24 cellular contexts compared by ENCODE assay signal in the genomic region with DNA sequence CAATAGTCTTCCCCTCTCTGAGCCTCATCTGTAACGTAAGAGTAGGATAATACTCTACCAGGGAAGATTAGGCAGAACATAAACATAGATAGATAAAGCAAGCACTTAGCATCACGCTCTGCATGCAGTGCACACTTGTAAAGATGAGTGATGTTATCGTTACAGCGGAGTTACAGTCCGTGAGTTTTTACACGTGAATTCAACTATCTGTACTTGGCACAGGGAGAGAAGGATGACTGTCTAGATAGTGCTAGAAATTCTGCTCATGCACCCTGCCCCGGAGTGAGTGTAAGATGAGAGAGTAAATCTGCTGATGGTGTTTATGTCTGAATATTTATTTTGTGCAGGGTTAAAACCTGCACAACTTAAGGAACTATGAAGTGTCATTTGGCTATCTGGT. TPM values are rescaled to one million over a fixed set of nuclear protein-coding genes. Genes with fewer than 3 reads are reported as not detected.
DNase-seq lines count a peak whose midpoint lies in the region; ATAC-seq, FAIRE-seq and TF ChIP-seq lines count a peak whose summit lies in the region.
"Had no signal": no experiment of that assay in that cellular context is flagged by ENCODE, and none has a peak within 500 bp of the region (broad histone marks: within the 10 kb centered on the region; RNA-seq: fewer than 3 reads in every experiment).

No MANE protein-coding gene starts in this region.

- no peak for DNase-seq in A549 (ENCODE audit: low read depth in 1 of 2, low spot score in 1 of 2)
- DNase-seq in IMR-90: peak; percentile 16
- no peak for DNase-seq in K562 (ENCODE audit: extremely low read depth in 1 of 4, low spot score in 3 of 4)
- no peak for DNase-seq in endothelial cell (ENCODE audit: low spot score)
- DNase-seq in activated CD8-positive, alpha-beta T cell treated with anti-CD3 and anti-CD28 coated beads for 36 hours: no peak
- no peak for DNase-seq in psoas muscle
- DNase-seq: 8988T; AML-193; Caco-2; Calu3; CD4-positive, alpha-beta T cell; CD8-positive, alpha-beta T cell; DMS79 treated with DMSO at 0.1 percent for 48 hours had no signal

- H4K91ac ChIP-seq in IMR-90 (ENCODE audit: insufficient read depth, low read depth, low read length): no peak overlapping the region

- H3K4ac ChIP-seq in IMR-90 (ENCODE audit: low read depth, low read length): no peak overlapping the region

- H3K4me3 ChIP-seq in A549 (no peak overlapping the region), IMR-90 (ENCODE audit: insufficient read depth, low read depth, low read length) (no peak overlapping the region), K562 (no peak overlapping the region), psoas muscle (no peak overlapping the region)
- H3K4me3 ChIP-seq: BLaER1 treated with 17β-estradiol and CSF1 and Interleukin-3, amounts not matched to agents 10 nM and 100 nM; GM12878 had no signal

- H3K9ac ChIP-seq in IMR-90 (ENCODE audit: low read depth, low read length): no peak overlapping the region
- H3K9ac ChIP-seq in K562 (ENCODE audit: insufficient read depth in 1 of 2, low read depth in 2 of 2, low read length in 2 of 2): no peak overlapping the region
- H3K9ac ChIP-seq: BLaER1 treated with 17β-estradiol and CSF1 and Interleukin-3, amounts not matched to agents 10 nM and 100 nM had no signal

- BruUV-seq in IMR-90 (replicated peaks; lab: Mats Ljungman, UMichigan) (no TSS peak), K562 (replicated peaks; lab: Mats Ljungman, UMichigan) (no TSS peak)

- H3K9me1 ChIP-seq in IMR-90 (ENCODE audit: insufficient read depth, low read length) (no peaks in the 10 kb centered on the region), K562 (ENCODE audit: control insufficient read depth, insufficient read depth, low read length) (no peaks in the 10 kb centered on the region)

- H3K9me3 Mint-ChIP-seq in endothelial cell (ENCODE audit: unreplicated experiment): no peaks in the 10 kb centered on the region
- peaks cover 6% of the 10 kb centered on the region for H3K9me3 Mint-ChIP-seq in activated CD8-positive, alpha-beta T cell treated with anti-CD3 and anti-CD28 coated beads for 36 hours
- H3K9me3 Mint-ChIP-seq: CD4-positive, alpha-beta T cell had no signal

- H4K20me1 ChIP-seq in IMR-90 (ENCODE audit: insufficient read depth, low read length): no peaks in the 10 kb centered on the region
- H4K20me1 ChIP-seq in K562 (replicated peaks; ENCODE audit: control insufficient read depth, insufficient read depth, low read length): no peaks in the 10 kb centered on the region; the same call in 1 of the 2 replicates
- H4K20me1 ChIP-seq: BLaER1 treated with 17β-estradiol and CSF1 and Interleukin-3, amounts not matched to agents 10 nM and 100 nM had no signal

- intact Hi-C loops in IMR-90 (cut with micrococcal nuclease) (no loop called here), K562 (cut with micrococcal nuclease) (no loop called here), psoas muscle (cut with DNase I) (no loop called here)
- intact Hi-C loops in activated CD8-positive, alpha-beta T cell treated with anti-CD3 and anti-CD28 coated beads for 36 hours (cut with micrococcal nuclease): no loop called here

- H3K27me3 ChIP-seq in IMR-90 (ENCODE audit: control insufficient read depth, insufficient read depth, low read length): peaks cover 46% of the 10 kb centered on the region
- H3K27me3 ChIP-seq in K562 (ENCODE audit: control insufficient read depth in 2 of 2, insufficient read depth in 2 of 2, low read length in 2 of 2): peaks cover 13 to 24% of the 10 kb centered on the region in 2 experiments
- H3K27me3 ChIP-seq in psoas muscle (ENCODE audit: insufficient read depth in 3 of 3, low read length in 2 of 3): peaks cover 0 to 3% (median 2%) of the 10 kb centered on the region in 3 donors
- H3K27me3 ChIP-seq: BLaER1 treated with 17β-estradiol and CSF1 and Interleukin-3, amounts not matched to agents 10 nM and 100 nM had no signal

- H3K27ac ChIP-seq in A549 (no peak overlapping the region), IMR-90 (ENCODE audit: insufficient read depth, low read length) (no peak overlapping the region), K562 (ENCODE audit: extremely low read depth, low read depth, low read length) (no peak overlapping the region), psoas muscle (no peak overlapping the region)
- H3K27ac ChIP-seq: BLaER1 treated with 17β-estradiol and CSF1 and Interleukin-3, amounts not matched to agents 10 nM and 100 nM; C4-2B had no signal

- H3K4me3 Mint-ChIP-seq in endothelial cell (ENCODE audit: unreplicated experiment): peak overlapping the region; percentile 23
- no peak overlapping the region for H3K4me3 Mint-ChIP-seq in activated CD8-positive, alpha-beta T cell treated with anti-CD3 and anti-CD28 coated beads for 36 hours
- H3K4me3 Mint-ChIP-seq: B cell; CD4-positive, alpha-beta T cell; CD8-positive, alpha-beta T cell had no signal

- H2AK5ac ChIP-seq in IMR-90 (ENCODE audit: low read depth, low read length): no peak overlapping the region

- in situ Hi-C loops in IMR-90 (cut with MboI; ENCODE audit: low sequenced_read_pairs): no loop called here
- in situ Hi-C loops in K562 (cut with MboI): no loop called here

- peaks cover 3% of the 10 kb centered on the region for H3K27me3 Mint-ChIP-seq in endothelial cell (ENCODE audit: unreplicated experiment)
- no peaks in the 10 kb centered on the region for H3K27me3 Mint-ChIP-seq in activated CD8-positive, alpha-beta T cell treated with anti-CD3 and anti-CD28 coated beads for 36 hours
- H3K27me3 Mint-ChIP-seq: CD4-positive, alpha-beta T cell had no signal

- dilution Hi-C loops in IMR-90 (cut with HindIII; ENCODE audit: low sequenced_read_pairs, unreplicated experiment): no loop called here

- H3K4me2 ChIP-seq in A549: no peak overlapping the region
- H3K4me2 ChIP-seq in IMR-90 (ENCODE audit: low read depth, low read length): no peak overlapping the region
- H3K4me2 ChIP-seq in K562 (ENCODE audit: insufficient read depth, low read length): peak overlapping the region; percentile 10; the same call in 1 of the 2 replicates
- H3K4me2 ChIP-seq: BLaER1 treated with 17β-estradiol and CSF1 and Interleukin-3, amounts not matched to agents 10 nM and 100 nM had no signal

- no peak overlapping the region for H3K56ac ChIP-seq in IMR-90 (ENCODE audit: extremely low read depth, insufficient read depth, low read length)

- TF ChIP-seq EP300 in A549 (IDR thresholded peaks at IDR 0.05): no peak
- no peak for TF ChIP-seq EP300 in K562 (IDR thresholded peaks at IDR 0.05; ENCODE audit: low read length)

- H3K79me1 ChIP-seq in IMR-90 (ENCODE audit: low read depth in 1 of 2, low read length in 2 of 2): no peaks in the 10 kb centered on the region

- peaks cover 7% of the 10 kb centered on the region for H3K36me3 Mint-ChIP-seq in endothelial cell (ENCODE audit: low read depth, unreplicated experiment)
- no peaks in the 10 kb centered on the region for H3K36me3 Mint-ChIP-seq in activated CD8-positive, alpha-beta T cell treated with anti-CD3 and anti-CD28 coated beads for 36 hours (ENCODE audit: low read depth)
- H3K36me3 Mint-ChIP-seq: CD8-positive, alpha-beta T cell had no signal

- no peak overlapping the region for H3K23ac ChIP-seq in IMR-90 (ENCODE audit: low read depth, low read length)

- H2AFZ ChIP-seq in IMR-90 (replicated peaks; ENCODE audit: low read length, poor library complexity) (no peak overlapping the region), K562 (ENCODE audit: low read depth, low read length) (no peak overlapping the region)

- 50% methylated on average over 7 of the region's 7 CpGs for WGBS in A549 (ENCODE audit: missing lambda C conversion rate)
- no CpG with 5 or more reads among the region's 7 CpGs for whole genome bisulfite sequencing in IMR-90 (ENCODE audit: extremely low coverage in 2 of 2, insufficient read length in 1 of 2), 2 experiments
- WGBS in K562 (ENCODE audit: insufficient coverage, low coverage, missing lambda C conversion rate): 4% methylated on average over 7 of the region's 7 CpGs
- WGBS in psoas muscle, 3 donors: 63 to 74% (median 68%) methylated on average over 7 of the region's 7 CpGs

- H3K27ac Mint-ChIP-seq in endothelial cell (ENCODE audit: unreplicated experiment): no peak overlapping the region
- no peak overlapping the region for H3K27ac Mint-ChIP-seq in activated CD8-positive, alpha-beta T cell treated with anti-CD3 and anti-CD28 coated beads for 36 hours
- H3K27ac Mint-ChIP-seq: B cell; CD4-positive, alpha-beta T cell; CD8-positive, alpha-beta T cell had no signal

- H2BK120ac ChIP-seq in IMR-90 (ENCODE audit: low read depth, low read length): no peak overlapping the region

- FAIRE-seq in A549 (lab: Jason Lieb, UNC) (no peak), K562 (lab: Jason Lieb, UNC) (no peak)
- FAIRE-seq: A204.1, D721Med, G401.6, GM12878, GM12892, GM18507 had no signal

- no peak overlapping the region for H2BK20ac ChIP-seq in IMR-90 (ENCODE audit: low read depth, low read length)

- H3K9me3 ChIP-seq in A549 (peaks cover 18% of the 10 kb centered on the region), IMR-90 (ENCODE audit: control insufficient read depth, insufficient read depth, low read length) (peaks cover 2% of the 10 kb centered on the region; the same call in 1 of the 2 replicates), K562 (replicated peaks; ENCODE audit: control insufficient read depth, insufficient read depth, low read depth, low read length) (no peaks in the 10 kb centered on the region), psoas muscle (no peaks in the 10 kb centered on the region)

- no peaks in the 10 kb centered on the region for H3K36me3 ChIP-seq in IMR-90 (ENCODE audit: control insufficient read depth, insufficient read depth, low read length)
- no peaks in the 10 kb centered on the region for H3K36me3 ChIP-seq in K562 (ENCODE audit: control insufficient read depth, insufficient read depth, low read length)
- H3K36me3 ChIP-seq in psoas muscle (ENCODE audit: insufficient read depth in 1 of 2, low read depth in 1 of 2): no peaks in the 10 kb centered on the region
- H3K36me3 ChIP-seq: BLaER1 treated with 17β-estradiol and CSF1 and Interleukin-3, amounts not matched to agents 10 nM and 100 nM had no signal

- no peaks in the 10 kb centered on the region for H3K79me2 ChIP-seq in K562 (ENCODE audit: control insufficient read depth, insufficient read depth, low read length)

- no peak overlapping the region for H4K8ac ChIP-seq in IMR-90 (ENCODE audit: low read depth in 2 of 2, low read length in 2 of 2)

- no peak overlapping the region for H2BK5ac ChIP-seq in IMR-90 (ENCODE audit: low read depth, low read length, poor library complexity, severe bottlenecking)

- peak in 1 of 2 experiments; percentile 29; a peak in 3 of 6 replicates for ATAC-seq in A549
- peak; percentile 57 for ATAC-seq in IMR-90 (ENCODE audit: low read depth)
- ATAC-seq in K562: peak; percentile 59
- ATAC-seq in HG02981 (IDR thresholded peaks at IDR 0.05; ENCODE audit: unreplicated experiment): no peak
- ATAC-seq in activated CD8-positive, alpha-beta T cell treated with anti-CD3 and anti-CD28 coated beads for 36 hours: no peak
- no peak for ATAC-seq in activated CD4-positive, CD25-positive, alpha-beta regulatory T cell treated with anti-CD3 and anti-CD28 coated beads, Interleukin-2, amount 50 U/mL, for 24 hours
- ATAC-seq in psoas muscle: no peak
- ATAC-seq: CD8-positive, alpha-beta T cell; GM12878 had no signal

- H2BK15ac ChIP-seq in IMR-90 (ENCODE audit: low read depth, low read length): no peak overlapping the region

- POLR2A ChIA-PET in A549 (lab: Yijun Ruan, JAX) (no interaction called here), IMR-90 (lab: Charles Lee; ENCODE audit: unreplicated experiment) (no interaction called here), K562 (lab: Yijun Ruan, JAX) (interaction anchor here (0.8 kb wide), 2 partner anchors 8 to 149 kb away, joined by 3 to 4 read pairs; no protein-coding TSS in a partner anchor)
- POLR2A ChIA-PET in activated CD8-positive, alpha-beta T cell treated with anti-CD3 and anti-CD28 coated beads for 36 hours (lab: Charles Lee): no interaction called here

- H4K5ac ChIP-seq in IMR-90 (ENCODE audit: low read depth, low read length): no peak overlapping the region

- no peak for TF ChIP-seq RAD21 in A549 (conservative IDR thresholded peaks at IDR 0.05 in 1 of 2, IDR thresholded peaks at IDR 0.05 in 1 of 2)
- no peak for TF ChIP-seq RAD21 in IMR-90 (IDR thresholded peaks at IDR 0.05; ENCODE audit: low read length)
- TF ChIP-seq RAD21 in K562 (CRISPR knock-in tag; conservative IDR thresholded peaks at IDR 0.05 in 1 of 2, IDR thresholded peaks at IDR 0.05 in 1 of 2): no peak

- TF ChIP-seq CTCF in A549 (IDR thresholded peaks at IDR 0.05) (no peak), IMR-90 (conservative IDR thresholded peaks at IDR 0.05; ENCODE audit: low read depth, low read length) (no peak), K562 (IDR thresholded peaks at IDR 0.05 in 2 of 3, conservative IDR thresholded peaks at IDR 0.05 in 1 of 3; ENCODE audit: insufficient read depth in 2 of 3, low read depth in 1 of 3, low read length in 3 of 3) (no peak), endothelial cell (IDR thresholded peaks at IDR 0.05; ENCODE audit: unreplicated experiment) (no peak), psoas muscle (IDR thresholded peaks at IDR 0.05) (no peak)
- no peak for TF ChIP-seq CTCF in activated CD8-positive, alpha-beta T cell treated with anti-CD3 and anti-CD28 coated beads for 36 hours (IDR thresholded peaks at IDR 0.05)

- TF ChIP-seq POLR2A in A549 (IDR thresholded peaks at IDR 0.05; ENCODE audit: low read length) (no peak), IMR-90 (IDR thresholded peaks at IDR 0.05; ENCODE audit: low read depth, low read length) (no peak), K562 (conservative IDR thresholded peaks at IDR 0.05) (no peak)

- no peak overlapping the region for H2AK9ac ChIP-seq in IMR-90 (replicated peaks; ENCODE audit: low read depth, low read length, poor library complexity)

- H3K4me1 ChIP-seq in A549 (no peaks in the 10 kb centered on the region), IMR-90 (ENCODE audit: control insufficient read depth, insufficient read depth, low read length) (no peaks in the 10 kb centered on the region), K562 (replicated peaks in 1 of 2; ENCODE audit: control insufficient read depth in 2 of 2, insufficient read depth in 2 of 2, low read length in 2 of 2) (peaks cover 3 to 9% of the 10 kb centered on the region in 2 experiments; a peak in 3 of 5 replicates), psoas muscle (no peaks in the 10 kb centered on the region)
- H3K4me1 ChIP-seq: Caco-2 had no signal

- no peak overlapping the region for H3K18ac ChIP-seq in IMR-90 (ENCODE audit: low read depth, low read length)

- CTCF ChIA-PET in A549 (lab: Yijun Ruan, JAX): interaction anchor here (1.4 to 4.3 kb wide), 2 partner anchors 11 to 307 kb away, joined by 4 to 23 read pairs; no protein-coding TSS in a partner anchor
- CTCF ChIA-PET in IMR-90 (lab: Yijun Ruan, JAX): no interaction called here
- CTCF ChIA-PET in K562 (lab: Yijun Ruan, JAX; ENCODE audit: low intra/inter-chr PET ratio): no interaction called here
- CTCF ChIA-PET in activated CD8-positive, alpha-beta T cell treated with anti-CD3 and anti-CD28 coated beads for 36 hours (lab: Charles Lee): no interaction called here

- no peak overlapping the region for H3K14ac ChIP-seq in IMR-90 (replicated peaks; ENCODE audit: low read depth, low read length)

- H3K4me1 Mint-ChIP-seq in endothelial cell (ENCODE audit: unreplicated experiment): no peaks in the 10 kb centered on the region
- H3K4me1 Mint-ChIP-seq in activated CD8-positive, alpha-beta T cell treated with anti-CD3 and anti-CD28 coated beads for 36 hours (ENCODE audit: low read depth): no peaks in the 10 kb centered on the region
- H3K4me1 Mint-ChIP-seq: B cell had no signal

RNA-seq across cellular contexts. Expression of a gene that starts 35.8 kb away (rescaled TPM):
- polyA plus RNA-seq in A549 (2011; rRNA removed) (7.5 and 8.5 TPM in 2 replicates), A549 (2017; fragmentation: RNase III; extraction: RNeasy Plus Mini Kit Qiagen cat#74134 plus additional on column Dnase treatment) (39.7 to 54.3 TPM (median 45.3 TPM) in 3 replicates), IMR-90 (2012; rRNA removed) (28.6 and 30.8 TPM in 2 replicates), K562 (2011; rRNA removed) (0.71 and 2.1 TPM in 2 replicates), K562 (2014; fragmentation: Illumina TruSeq; extraction: Trizol) (0.59 and 1.00 TPM in 2 replicates), K562 (2014; fragmentation: Nextera tagmentation; extraction: Ambion mirVana) (under 1 TPM; 0.04 to 0.06 TPM), K562 (2014; rRNA removed) (2.0 and 3.4 TPM in 2 replicates), psoas muscle (1 to 10 TPM; 1.2 to 5.4 (median 1.5) TPM)
- 45.3 and 47.5 TPM in 2 replicates for polyA plus RNA-seq in A549 (2012; cell fraction: cytosol; rRNA removed)
- 188 and 231 TPM in 2 replicates for polyA plus RNA-seq in A549 (2012; cell fraction: nucleus; rRNA removed)
- polyA minus RNA-seq in A549 (2011; rRNA and poly(A)+ RNA removed): 5.4 and 5.8 TPM in 2 replicates
- total RNA-seq in IMR-90 (2012; rRNA removed) (4.4 and 5.9 TPM in 2 replicates), K562 (2014; rRNA removed) (1.9 and 2.1 TPM in 2 replicates), K562 (2014; rRNA removed; fragmentation: Illumina TruSeq; extraction: Trizol) (0.35 and 0.36 TPM in 2 replicates), K562 (2015; rRNA removed; fragmentation: Illumina TruSeq; extraction: Trizol) (0.65 and 1.0 TPM in 2 replicates), K562 (2021) (1.9 and 2.4 TPM in 2 replicates), endothelial cell (ENCODE audit: unreplicated experiment) (137 TPM), psoas muscle (1 to 10 TPM; 3.5 to 5.8 (median 4.4) TPM)
- polyA plus RNA-seq in IMR-90 (2012; cell fraction: cytosol; rRNA removed): 22.4 and 24.0 TPM in 2 replicates
- 247 and 404 TPM in 2 replicates for polyA plus RNA-seq in IMR-90 (2012; cell fraction: nucleus; rRNA removed; ENCODE audit: low replicate concordance)
- 5.6 and 9.6 TPM in 2 replicates for total RNA-seq in K562 (2011; cell fraction: chromatin; rRNA removed; ENCODE audit: low replicate concordance)
- 6.2 and 6.8 TPM in 2 replicates for total RNA-seq in K562 (2011; cell fraction: nucleolus; rRNA removed)
- 4.9 and 5.9 TPM in 2 replicates for total RNA-seq in K562 (2011; cell fraction: nucleoplasm; rRNA removed)
- 1.4 and 2.3 TPM in 2 replicates for polyA plus RNA-seq in K562 (2011; cell fraction: cytosol; rRNA removed)
- polyA plus RNA-seq in K562 (2011; cell fraction: nucleus; rRNA removed): 9.4 and 14.2 TPM in 2 replicates
- polyA plus RNA-seq in K562 (2012): 1.6 and 4.0 TPM in 2 replicates
- polyA minus RNA-seq in K562 (2011; rRNA and poly(A)+ RNA removed): 0.77 and 0.99 TPM in 2 replicates
- polyA minus RNA-seq in K562 (2011; cell fraction: cytosol; rRNA and poly(A)+ RNA removed): 2.5 TPM in 1 of 2 replicates, not detected in the other
- 1.1 and 1.8 TPM in 2 replicates for polyA minus RNA-seq in K562 (2011; cell fraction: nucleus; rRNA and poly(A)+ RNA removed)
- total RNA-seq in activated CD8-positive, alpha-beta T cell treated with anti-CD3 and anti-CD28 coated beads for 36 hours: 10 to 100 TPM; 63.2 to 69.5 TPM

RNA-seq across cellular contexts. Expression of a gene that starts 53.6 kb away (rescaled TPM):
- 206 and 213 TPM in 2 replicates for polyA plus RNA-seq in A549 (2011; rRNA removed)
- polyA plus RNA-seq in A549 (2012; cell fraction: cytosol; rRNA removed): 330 and 384 TPM in 2 replicates
- 1,238 and 1,252 TPM in 2 replicates for polyA plus RNA-seq in A549 (2012; cell fraction: nucleus; rRNA removed)
- 403 to 506 TPM (median 446 TPM) in 3 replicates for polyA plus RNA-seq in A549 (2017; fragmentation: RNase III; extraction: RNeasy Plus Mini Kit Qiagen cat#74134 plus additional on column Dnase treatment)
- 165 and 194 TPM in 2 replicates for polyA minus RNA-seq in A549 (2011; rRNA and poly(A)+ RNA removed)
- total RNA-seq in IMR-90 (2012; rRNA removed): 201 and 232 TPM in 2 replicates
- 1,813 and 1,912 TPM in 2 replicates for polyA plus RNA-seq in IMR-90 (2012; rRNA removed)
- polyA plus RNA-seq in IMR-90 (2012; cell fraction: cytosol; rRNA removed): 1,025 and 2,261 TPM in 2 replicates
- 2,334 and 3,578 TPM in 2 replicates for polyA plus RNA-seq in IMR-90 (2012; cell fraction: nucleus; rRNA removed; ENCODE audit: low replicate concordance)
- total RNA-seq in K562 (2011; cell fraction: chromatin; rRNA removed; ENCODE audit: low replicate concordance): 609 and 1,242 TPM in 2 replicates
- total RNA-seq in K562 (2011; cell fraction: nucleolus; rRNA removed): 770 and 804 TPM in 2 replicates
- 668 and 702 TPM in 2 replicates for total RNA-seq in K562 (2011; cell fraction: nucleoplasm; rRNA removed)
- total RNA-seq in K562 (2014; rRNA removed): 62.3 and 73.1 TPM in 2 replicates
- 24.9 and 31.3 TPM in 2 replicates for total RNA-seq in K562 (2014; rRNA removed; fragmentation: Illumina TruSeq; extraction: Trizol)
- 35.4 and 36.3 TPM in 2 replicates for total RNA-seq in K562 (2015; rRNA removed; fragmentation: Illumina TruSeq; extraction: Trizol)
- 129 and 142 TPM in 2 replicates for total RNA-seq in K562 (2021)
- 85.1 and 148 TPM in 2 replicates for polyA plus RNA-seq in K562 (2011; rRNA removed)
- 115 and 120 TPM in 2 replicates for polyA plus RNA-seq in K562 (2011; cell fraction: cytosol; rRNA removed)
- 355 and 465 TPM in 2 replicates for polyA plus RNA-seq in K562 (2011; cell fraction: nucleus; rRNA removed)
- polyA plus RNA-seq in K562 (2012): 147 and 220 TPM in 2 replicates
- 93.6 and 109 TPM in 2 replicates for polyA plus RNA-seq in K562 (2014; fragmentation: Illumina TruSeq; extraction: Trizol)
- 1 to 10 TPM; 2.3 to 3.1 TPM for polyA plus RNA-seq in K562 (2014; fragmentation: Nextera tagmentation; extraction: Ambion mirVana)
- polyA plus RNA-seq in K562 (2014; rRNA removed): 113 and 119 TPM in 2 replicates
- polyA minus RNA-seq in K562 (2011; rRNA and poly(A)+ RNA removed): 62.6 and 80.1 TPM in 2 replicates
- polyA minus RNA-seq in K562 (2011; cell fraction: cytosol; rRNA and poly(A)+ RNA removed): 71.4 and 82.5 TPM in 2 replicates
- 120 and 137 TPM in 2 replicates for polyA minus RNA-seq in K562 (2011; cell fraction: nucleus; rRNA and poly(A)+ RNA removed)
- 113 TPM for total RNA-seq in endothelial cell (ENCODE audit: unreplicated experiment)
- 10 to 100 TPM; 29.0 to 34.0 TPM for total RNA-seq in activated CD8-positive, alpha-beta T cell treated with anti-CD3 and anti-CD28 coated beads for 36 hours
- total RNA-seq in psoas muscle: 100 to 1,000 TPM; 137 to 771 (median 335) TPM
- polyA plus RNA-seq in psoas muscle: 100 to 1,000 TPM; 218 to 274 (median 253) TPM

RNA-seq across cellular contexts. Expression of a gene that starts 56.3 kb away (rescaled TPM):
- polyA plus RNA-seq in A549 (2011; rRNA removed): not detected in 2 replicates
- 0.01 TPM in 1 of 2 replicates, not detected in the other for polyA plus RNA-seq in A549 (2012; cell fraction: cytosol; rRNA removed)
- polyA plus RNA-seq in A549 (2012; cell fraction: nucleus; rRNA removed): 0.01 TPM in 1 of 2 replicates, not detected in the other
- polyA plus RNA-seq in A549 (2017; fragmentation: RNase III; extraction: RNeasy Plus Mini Kit Qiagen cat#74134 plus additional on column Dnase treatment): 0.01 to 0.05 TPM in 2 of 3 replicates, not detected in the other
- polyA minus RNA-seq in A549 (2011; rRNA and poly(A)+ RNA removed): not detected in 2 replicates
- total RNA-seq in IMR-90 (2012; rRNA removed): 0.54 and 0.56 TPM in 2 replicates
- polyA plus RNA-seq in IMR-90 (2012; rRNA removed): 0.96 and 1.2 TPM in 2 replicates
- polyA plus RNA-seq in IMR-90 (2012; cell fraction: cytosol; rRNA removed): 1.1 and 1.3 TPM in 2 replicates
- polyA plus RNA-seq in IMR-90 (2012; cell fraction: nucleus; rRNA removed; ENCODE audit: low replicate concordance): 0.85 and 1.8 TPM in 2 replicates
- total RNA-seq in K562 (2011; cell fraction: chromatin; rRNA removed; ENCODE audit: low replicate concordance): not detected in 2 replicates
- not detected in 2 replicates for total RNA-seq in K562 (2011; cell fraction: nucleolus; rRNA removed)
- total RNA-seq in K562 (2011; cell fraction: nucleoplasm; rRNA removed): not detected in 2 replicates
- total RNA-seq in K562 (2014; rRNA removed): not detected in 2 replicates
- total RNA-seq in K562 (2014; rRNA removed; fragmentation: Illumina TruSeq; extraction: Trizol): not detected in 2 replicates
- not detected in 2 replicates for total RNA-seq in K562 (2015; rRNA removed; fragmentation: Illumina TruSeq; extraction: Trizol)
- not detected in 2 replicates for total RNA-seq in K562 (2021)
- polyA plus RNA-seq in K562 (2011; rRNA removed): not detected in 2 replicates
- not detected in 2 replicates for polyA plus RNA-seq in K562 (2011; cell fraction: cytosol; rRNA removed)
- polyA plus RNA-seq in K562 (2011; cell fraction: nucleus; rRNA removed): not detected in 2 replicates
- polyA plus RNA-seq in K562 (2012): not detected in 2 replicates
- not detected in 2 replicates for polyA plus RNA-seq in K562 (2014; fragmentation: Illumina TruSeq; extraction: Trizol)
- not detected for polyA plus RNA-seq in K562 (2014; fragmentation: Nextera tagmentation; extraction: Ambion mirVana)
- polyA plus RNA-seq in K562 (2014; rRNA removed): not detected in 2 replicates
- polyA minus RNA-seq in K562 (2011; rRNA and poly(A)+ RNA removed): not detected in 2 replicates
- polyA minus RNA-seq in K562 (2011; cell fraction: cytosol; rRNA and poly(A)+ RNA removed): not detected in 2 replicates
- not detected in 2 replicates for polyA minus RNA-seq in K562 (2011; cell fraction: nucleus; rRNA and poly(A)+ RNA removed)
- total RNA-seq in endothelial cell (ENCODE audit: unreplicated experiment): 0.03 TPM
- not detected for total RNA-seq in activated CD8-positive, alpha-beta T cell treated with anti-CD3 and anti-CD28 coated beads for 36 hours
- under 1 TPM; 0.06 to 0.17 (median 0.10) TPM for total RNA-seq in psoas muscle
- polyA plus RNA-seq in psoas muscle: under 1 TPM; 0.09 to 0.69 (median 0.21) TPM
- total RNA-seq: B cell; Caco-2; Calu3; CD4-positive, alpha-beta T cell; CD8-positive, alpha-beta T cell; GM12878 had no signal
- polyA plus RNA-seq: GM12878 had no signal

Comparison
In these comparisons a context has a peak if more than half of its experiments do, and no peak if none do; other contexts are left out.
1. ATAC-seq: peak in IMR-90 (single experiment) and K562 (single experiment); none in HG02981 (single experiment), activated CD8-positive, alpha-beta T cell treated with anti-CD3 and anti-CD28 coated beads for 36 hours (single experiment), activated CD4-positive, CD25-positive, alpha-beta regulatory T cell treated with anti-CD3 and anti-CD28 coated beads, Interleukin-2, amount 50 U/mL, for 24 hours (0 of 2) and psoas muscle (0 of 4).